ENCODE assay signal across 22 cellular contexts in genomic region chr1:81833722-81834121, GRCh38. TPM values are rescaled to one million over a fixed set of nuclear protein-coding genes. Genes with fewer than 3 reads are reported as not detected.
DNase-seq lines count a peak whose midpoint lies in the region; ATAC-seq and TF ChIP-seq lines count a peak whose summit lies in the region.
"Had no signal": no experiment of that assay in that cellular context is flagged by ENCODE, and none has a peak within 500 bp of the region (broad histone marks: within the 10 kb centered on the region; RNA-seq: fewer than 3 reads in every experiment).

No MANE protein-coding gene starts in this region.

- H3K4me3 ChIP-seq in mammary epithelial cell (replicated peaks in 1 of 3; ENCODE audit: insufficient read depth in 1 of 3, low read depth in 2 of 3, low read length in 3 of 3) (no peak overlapping the region), hepatocyte (no peak overlapping the region)
- H3K4me3 ChIP-seq: GM12878, GM23248 had no signal

- H3K9ac ChIP-seq in mammary epithelial cell (ENCODE audit: insufficient read depth, low read length) = no peak overlapping the region
- H3K9ac ChIP-seq: GM23248 had no signal

- peak overlapping the region; percentile 47 for H3K4me2 ChIP-seq in mammary epithelial cell (ENCODE audit: insufficient read depth, low read depth, low read length)
- H3K4me2 ChIP-seq in hepatocyte = peak overlapping the region; percentile 24

- no peaks in the 10 kb centered on the region for H3K36me3 ChIP-seq in mammary epithelial cell (ENCODE audit: insufficient read depth, low read length)
- H3K36me3 ChIP-seq in hepatocyte (replicated peaks; ENCODE audit: insufficient read depth, low read depth) = no peaks in the 10 kb centered on the region

- H3K27me3 ChIP-seq in mammary epithelial cell (ENCODE audit: insufficient read depth, low read length) = no peaks in the 10 kb centered on the region
- H3K27me3 ChIP-seq in hepatocyte = no peaks in the 10 kb centered on the region

- WGBS in mammary epithelial cell (ENCODE audit: low coverage, missing lambda C conversion rate) = 52% methylated on average over 4 of the region's 4 CpGs
- WGBS in hepatocyte (ENCODE audit: low lambda C conversion rate, missing lambda C conversion rate) = 57% methylated on average over 4 of the region's 4 CpGs

- dilution Hi-C loops in mammary epithelial cell (cut with HindIII; ENCODE audit: low sequenced_read_pairs) = no loop called here

- H2AFZ ChIP-seq in mammary epithelial cell (ENCODE audit: low read depth, low read length) = peak overlapping the region; percentile 15
- no peak overlapping the region for H2AFZ ChIP-seq in hepatocyte
- H2AFZ ChIP-seq: GM23248 had no signal

- H3K9me3 Mint-ChIP-seq in MCF 10A (ENCODE audit: unreplicated experiment) = no peaks in the 10 kb centered on the region
- H3K9me3 Mint-ChIP-seq in activated CD4-positive, alpha-beta memory T cell treated with anti-CD3 and anti-CD28 coated beads for 36 hours = no peaks in the 10 kb centered on the region

- no peak for ATAC-seq in GM18867 (IDR thresholded peaks at IDR 0.05; ENCODE audit: unreplicated experiment)
- ATAC-seq: HepG2 had no signal

- POLR2A ChIA-PET in MCF 10A (lab: Yijun Ruan, JAX) = interaction anchor here (1.5 kb wide), 1 partner anchor 34 kb away, joined by 4 read pairs; no protein-coding TSS in a partner anchor
- POLR2A ChIA-PET in activated CD4-positive, alpha-beta memory T cell treated with anti-CD3 and anti-CD28 coated beads for 36 hours (lab: Charles Lee) = no interaction called here

- DNase-seq in mammary epithelial cell = no peak
- no peak for DNase-seq in MCF 10A (ENCODE audit: unreplicated experiment)
- peak; percentile 4 for DNase-seq in astrocyte of the hippocampus (ENCODE audit: low read depth, low spot score)
- DNase-seq in hepatocyte (ENCODE audit: low spot score) = no peak
- DNase-seq in NCI-H2196 treated with DMSO at 0.1 percent for 48 hours (lab: John Stamatoyannopoulos, UW; ENCODE audit: unreplicated experiment) = no peak
- no peak for DNase-seq in GM20000 (ENCODE audit: low spot score)
- DNase-seq in activated CD4-positive, alpha-beta memory T cell treated with anti-CD3 and anti-CD28 coated beads for 36 hours = no peak
- DNase-seq: AML-193; Caco-2; DMS53; GM23248; MM.1S; NCI-H1105 treated with DMSO at 0.1 percent for 48 hours; NCI-H187 treated with DMSO at 0.1 percent for 48 hours; NCI-H345; NCI-H69; NK-92 treated with Interleukin-12 subunit alpha and Interleukin-12 subunit beta, amount 100 ng/mL, for 24 hours; OCI-M1; RPMI8226 had no signal

- TF ChIP-seq CTCF in mammary epithelial cell (conservative IDR thresholded peaks at IDR 0.05 in 1 of 2, IDR thresholded peaks at IDR 0.05 in 1 of 2; ENCODE audit: extremely low read depth in 1 of 2, insufficient read depth in 1 of 2, low read depth in 1 of 2, low read length in 2 of 2) (no peak), MCF 10A (IDR thresholded peaks at IDR 0.05; ENCODE audit: unreplicated experiment) (no peak), hepatocyte (IDR thresholded peaks at IDR 0.05; ENCODE audit: poor library complexity) (no peak), GM20000 (IDR thresholded peaks at IDR 0.05; ENCODE audit: extremely low read depth, missing control alignments) (no peak)

- H3K36me3 Mint-ChIP-seq in MCF 10A (ENCODE audit: insufficient read depth, unreplicated experiment) = no peaks in the 10 kb centered on the region
- H3K36me3 Mint-ChIP-seq in activated CD4-positive, alpha-beta memory T cell treated with anti-CD3 and anti-CD28 coated beads for 36 hours = no peaks in the 10 kb centered on the region

- H3K9me2 ChIP-seq in hepatocyte (replicated peaks; ENCODE audit: insufficient read depth) = no peaks in the 10 kb centered on the region

- H3K9me3 ChIP-seq in mammary epithelial cell (replicated peaks; ENCODE audit: insufficient read depth, low read length) (no peaks in the 10 kb centered on the region), hepatocyte (ENCODE audit: low read depth) (no peaks in the 10 kb centered on the region)
- H3K9me3 ChIP-seq: Caco-2 had no signal

- H3K27ac ChIP-seq in mammary epithelial cell (ENCODE audit: insufficient read depth, low read depth, low read length) = no peak overlapping the region
- no peak overlapping the region for H3K27ac ChIP-seq in hepatocyte

- BruUV-seq in mammary epithelial cell (replicated peaks; lab: Mats Ljungman, UMichigan) (no TSS peak), MCF 10A (replicated peaks; lab: Mats Ljungman, UMichigan) (no TSS peak)

- H3K79me2 ChIP-seq in mammary epithelial cell (ENCODE audit: insufficient read depth, low read length) (peaks cover 12% of the 10 kb centered on the region), hepatocyte (peaks cover 100% of the 10 kb centered on the region)

- no peak overlapping the region for H3K27ac Mint-ChIP-seq in MCF 10A (ENCODE audit: low read depth, unreplicated experiment)
- no peak overlapping the region for H3K27ac Mint-ChIP-seq in activated CD4-positive, alpha-beta memory T cell treated with anti-CD3 and anti-CD28 coated beads for 36 hours

- in situ Hi-C loops in mammary epithelial cell (cut with MboI; ENCODE audit: low sequenced_read_pairs in 2 of 2) = no loop called here

- CTCF ChIA-PET in mammary epithelial cell (lab: Charles Lee; ENCODE audit: low non-redundant PET) = interaction anchor here (0.6 to 0.7 kb wide), 2 partner anchors 21 to 117 kb away, joined by 4 to 8 read pairs; no protein-coding TSS in a partner anchor
- CTCF ChIA-PET in MCF 10A (lab: Yijun Ruan, JAX) = interaction anchor here (0.6 kb wide), 1 partner anchor 528 kb away, joined by 4 read pairs; no protein-coding TSS in a partner anchor
- CTCF ChIA-PET in activated CD4-positive, alpha-beta memory T cell treated with anti-CD3 and anti-CD28 coated beads for 36 hours (lab: Charles Lee) = no interaction called here

- no peaks in the 10 kb centered on the region for H3K27me3 Mint-ChIP-seq in MCF 10A (ENCODE audit: insufficient read depth, unreplicated experiment)
- no peaks in the 10 kb centered on the region for H3K27me3 Mint-ChIP-seq in activated CD4-positive, alpha-beta memory T cell treated with anti-CD3 and anti-CD28 coated beads for 36 hours

- no peak overlapping the region for H3K4me3 Mint-ChIP-seq in MCF 10A (ENCODE audit: unreplicated experiment)
- H3K4me3 Mint-ChIP-seq in activated CD4-positive, alpha-beta memory T cell treated with anti-CD3 and anti-CD28 coated beads for 36 hours = no peak overlapping the region

- peaks cover 12% of the 10 kb centered on the region for H3K4me1 ChIP-seq in mammary epithelial cell (ENCODE audit: insufficient read depth, low read length)
- H3K4me1 ChIP-seq in hepatocyte (ENCODE audit: insufficient read depth) = peaks cover 16% of the 10 kb centered on the region
- H3K4me1 ChIP-seq: Caco-2 had no signal

- peaks cover 5% of the 10 kb centered on the region for H3K4me1 Mint-ChIP-seq in MCF 10A (ENCODE audit: insufficient read depth, unreplicated experiment)
- no peaks in the 10 kb centered on the region for H3K4me1 Mint-ChIP-seq in activated CD4-positive, alpha-beta memory T cell treated with anti-CD3 and anti-CD28 coated beads for 36 hours (ENCODE audit: low read depth)

- intact Hi-C loops in mammary epithelial cell (cut with micrococcal nuclease) = no loop called here
- intact Hi-C loops in MCF 10A (cut with micrococcal nuclease) = no loop called here
- intact Hi-C loops in activated CD4-positive, alpha-beta memory T cell treated with anti-CD3 and anti-CD28 coated beads for 36 hours (cut with micrococcal nuclease) = loop anchor here (10.0 kb wide), 1 partner anchor 1939 kb away; no protein-coding TSS in a partner anchor

- H4K20me1 ChIP-seq in mammary epithelial cell (ENCODE audit: insufficient read depth, low read length) = no peaks in the 10 kb centered on the region
- H4K20me1 ChIP-seq in hepatocyte (ENCODE audit: insufficient read depth, poor library complexity, severe bottlenecking) = peaks cover 76% of the 10 kb centered on the region

RNA-seq across cellular contexts. Expression of gene ADGRL2, which starts 33.0 kb away (rescaled TPM):
- total RNA-seq in mammary epithelial cell (100 to 1,000 TPM in 1 of 2 donors, 10 to 100 TPM in 1; 43.7 to 105 TPM), MCF 10A (2022) (3.0 and 3.4 TPM in 2 replicates), hepatocyte (120 and 139 TPM in 2 replicates)
- polyA plus RNA-seq in mammary epithelial cell (27.1 TPM), hepatocyte (45.1 and 50.8 TPM in 2 replicates)
- 84.1 TPM for polyA minus RNA-seq in mammary epithelial cell
- not detected for total RNA-seq in activated CD4-positive, alpha-beta memory T cell treated with anti-CD3 and anti-CD28 coated beads for 36 hours

Comparison
In these comparisons a context has a peak if more than half of its experiments do, and no peak if none do; other contexts are left out.
1. RNA of gene ADGRL2, which starts 33.0 kb away (total RNA-seq): 120 to 139 TPM in hepatocyte and 43.7 to 105 TPM in mammary epithelial cell; 3.0 to 3.4 TPM in MCF 10A and not detected in activated CD4-positive, alpha-beta memory T cell treated with anti-CD3 and anti-CD28 coated beads for 36 hours; every median in the first group is over 10 times any median in the second.